ENCODE assay signal across 8 cellular contexts in the genomic region with DNA sequence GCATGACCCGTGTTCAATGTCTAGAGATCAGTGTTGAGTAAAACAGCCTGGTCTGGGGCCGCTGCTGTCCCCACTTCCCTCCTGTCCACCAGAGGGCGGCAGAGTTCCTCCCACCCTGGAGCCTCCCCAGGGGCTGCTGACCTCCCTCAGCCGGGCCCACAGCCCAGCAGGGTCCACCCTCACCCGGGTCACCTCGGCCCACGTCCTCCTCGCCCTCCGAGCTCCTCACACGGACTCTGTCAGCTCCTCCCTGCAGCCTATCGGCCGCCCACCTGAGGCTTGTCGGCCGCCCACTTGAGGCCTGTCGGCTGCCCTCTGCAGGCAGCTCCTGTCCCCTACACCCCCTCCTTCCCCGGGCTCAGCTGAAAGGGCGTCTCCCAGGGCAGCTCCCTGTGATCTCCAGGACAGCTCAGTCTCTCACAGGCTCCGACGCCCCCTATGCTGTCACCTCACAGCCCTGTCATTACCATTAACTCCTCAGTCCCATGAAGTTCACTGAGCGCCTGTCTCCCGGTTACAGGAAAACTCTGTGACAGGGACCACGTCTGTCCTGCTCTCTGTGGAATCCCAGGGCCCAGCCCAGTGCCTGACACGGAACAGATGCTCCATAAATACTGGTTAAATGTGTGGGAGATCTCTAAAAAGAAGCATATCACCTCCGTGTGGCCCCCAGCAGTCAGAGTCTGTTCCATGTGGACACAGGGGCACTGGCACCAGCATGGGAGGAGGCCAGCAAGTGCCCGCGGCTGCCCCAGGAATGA. TPM values are rescaled to one million over a fixed set of nuclear protein-coding genes. Genes with fewer than 3 reads are reported as not detected.
DNase-seq lines count a peak whose midpoint lies in the region; ATAC-seq and TF ChIP-seq lines count a peak whose summit lies in the region.

No MANE protein-coding gene starts in this region.

- H3K27ac ChIP-seq in SJSA1 (no peak overlapping the region), cardiac muscle cell (no peak overlapping the region), spleen (peak overlapping the region in 2 of 8 donors; percentile 64 to 82)

- no peak for ATAC-seq in GM18873 (IDR thresholded peaks at IDR 0.05; ENCODE audit: low FRiP score, unreplicated experiment)

- DNase-seq in GM04504 (ENCODE audit: low read depth): peak; percentile 0
- DNase-seq in LNCaP clone FGC (ENCODE audit: low read depth): no peak
- peak; percentile 59 to 67 for DNase-seq in SJSA1 (ENCODE audit: low read depth in 1 of 2, low spot score in 2 of 2)
- DNase-seq in activated effector memory CD4-positive, alpha-beta T cell treated with anti-CD3 and anti-CD28 coated beads, Interleukin-2, amount 50 U/mL, for 16 hours: peak; percentile 87
- peak in 1 of 2 donors; percentile 30 for DNase-seq in cardiac muscle cell (ENCODE audit: low read depth in 1 of 2, low spot score in 1 of 2)
- peak; percentile 90 for DNase-seq in spleen
- no peak for DNase-seq in T1000 (lab: John Stamatoyannopoulos, UW)

- H3K27me3 ChIP-seq in SJSA1 (replicated peaks) (peaks cover 11% of the 10 kb centered on the region; the same call in 1 of the 2 replicates), cardiac muscle cell (no peaks in the 10 kb centered on the region), spleen (replicated peaks in 1 of 7) (peaks cover 0 to 77% (median 7%) of the 10 kb centered on the region in 7 donors)

- no peak for TF ChIP-seq POLR2A in spleen (IDR thresholded peaks at IDR 0.05)

- peak; percentile 55 for TF ChIP-seq CTCF in LNCaP clone FGC (IDR thresholded peaks at IDR 0.05; ENCODE audit: control insufficient read depth, extremely low read depth, insufficient read depth)
- peak; percentile 68 for TF ChIP-seq CTCF in cardiac muscle cell (IDR thresholded peaks at IDR 0.05; ENCODE audit: low read depth, low read length)
- peak; percentile 72 to 93 (median 82) for TF ChIP-seq CTCF in spleen (IDR thresholded peaks at IDR 0.05 in 8 of 11, conservative IDR thresholded peaks at IDR 0.05 in 3 of 11)

- 16 to 31% (median 16%) methylated on average over 12 to 26 of the region's 26 CpGs for WGBS in spleen, 5 donors

- H3K4me1 ChIP-seq in SJSA1 (replicated peaks) (no peaks in the 10 kb centered on the region), cardiac muscle cell (ENCODE audit: low read depth) (no peaks in the 10 kb centered on the region), spleen (peaks cover 0 to 10% (median 4%) of the 10 kb centered on the region in 6 donors)

- intact Hi-C loops in spleen (cut with DNase I; ENCODE audit: low total_unique reads): no loop called here

- no peak overlapping the region for H3K4me3 ChIP-seq in LNCaP clone FGC (ENCODE audit: low read depth, low read length)
- no peak overlapping the region for H3K4me3 ChIP-seq in SJSA1
- H3K4me3 ChIP-seq in cardiac muscle cell: no peak overlapping the region
- H3K4me3 ChIP-seq in spleen: peak overlapping the region in 7 of 8 donors; percentile 18 to 65 (median 32)

- no peaks in the 10 kb centered on the region for H3K36me3 ChIP-seq in SJSA1
- H3K36me3 ChIP-seq in cardiac muscle cell: no peaks in the 10 kb centered on the region
- H3K36me3 ChIP-seq in spleen: no peaks in the 10 kb centered on the region

- no peaks in the 10 kb centered on the region for H3K9me3 ChIP-seq in SJSA1 (replicated peaks)
- H3K9me3 ChIP-seq in cardiac muscle cell (ENCODE audit: low read depth): no peaks in the 10 kb centered on the region
- H3K9me3 ChIP-seq in spleen: no peaks in the 10 kb centered on the region

RNA-seq across cellular contexts. Expression of gene CEACAM5, which starts 1.5 kb away (rescaled TPM):
- total RNA-seq in SJSA1 (2014; rRNA removed; shearing (Covaris generic)): not detected in 2 replicates
- not detected in 2 replicates for total RNA-seq in cardiac muscle cell
- not detected in 2 replicates for polyA plus RNA-seq in cardiac muscle cell
- under 1 TPM in 1 of 7 donors, not detected in 6; 0.60 TPM for total RNA-seq in spleen
- under 1 TPM in 1 of 3 donors, not detected in 2; 0.61 TPM for polyA plus RNA-seq in spleen

RNA-seq across cellular contexts. Expression of gene CEACAM7, which starts 18.9 kb away (rescaled TPM):
- not detected in 2 replicates for total RNA-seq in SJSA1 (2014; rRNA removed; shearing (Covaris generic))
- not detected in 2 replicates for total RNA-seq in cardiac muscle cell
- polyA plus RNA-seq in cardiac muscle cell: not detected in 2 replicates
- total RNA-seq in spleen: not detected
- under 1 TPM in 1 of 3 donors, not detected in 2; 0.13 TPM for polyA plus RNA-seq in spleen

RNA-seq across cellular contexts. Expression of gene CEACAM6, which starts 48.4 kb away (rescaled TPM):
- total RNA-seq in SJSA1 (2014; rRNA removed; shearing (Covaris generic)): not detected in 2 replicates
- not detected in 2 replicates for total RNA-seq in cardiac muscle cell
- not detected in 2 replicates for polyA plus RNA-seq in cardiac muscle cell
- 10 to 100 TPM in 1 of 7 donors, 1 to 10 TPM in 5, under 1 TPM in 1; 0.88 to 14.8 (median 2.4) TPM for total RNA-seq in spleen
- polyA plus RNA-seq in spleen: under 1 TPM; 0.27 to 0.48 (median 0.45) TPM

Comparison
In these comparisons a context has a peak if more than half of its experiments do, and no peak if none do; other contexts are left out.
1. DNase-seq: peak in GM04504 (single experiment), SJSA1 (2 of 2), activated effector memory CD4-positive, alpha-beta T cell treated with anti-CD3 and anti-CD28 coated beads, Interleukin-2, amount 50 U/mL, for 16 hours (single experiment) and spleen (single experiment); none in LNCaP clone FGC (single experiment) and T1000 (single experiment).
2. H3K4me3 ChIP-seq: peak in spleen (7 of 8); none in LNCaP clone FGC (single experiment), SJSA1 (single experiment) and cardiac muscle cell (single experiment).
3. Peak in every context shown above with its lines, with median percentiles within 50 percentile points of each other: CTCF ChIP-seq.